8 cellular contexts compared by ENCODE assay signal in genomic region chr6:152642578-152643375, GRCh38. TPM values are rescaled to one million over a fixed set of nuclear protein-coding genes. Genes with fewer than 3 reads are reported as not detected.
DNase-seq lines count a peak whose midpoint lies in the region; ATAC-seq and TF ChIP-seq lines count a peak whose summit lies in the region.

No MANE protein-coding gene starts in this region.

- no peak overlapping the region for H3K4me3 ChIP-seq in GM23338

- ATAC-seq in GM23338 = peak; percentile 100

- H3K4me1 ChIP-seq in GM23338 (ENCODE audit: insufficient read depth) = no peaks in the 10 kb centered on the region

- peak overlapping the region; percentile 94 for H2AFZ ChIP-seq in GM23338

- peak; percentile 31 for DNase-seq in stimulated activated CD4-positive, alpha-beta T cell treated with anti-CD3 and anti-CD28 coated beads, Interleukin-15, amount 100 ng/mL, for 24 hours
- DNase-seq in stimulated activated CD4-positive, alpha-beta T cell treated with anti-CD3 and anti-CD28 coated beads, Interleukin-12 subunit alpha, Interleukin-12 subunit beta, amount 100 ng/mL, for 4 hours = no peak
- DNase-seq in GM23338 (ENCODE audit: low spot score) (peak; percentile 87), M059J (ENCODE audit: low read depth) (peak; percentile 49), germinal center (ENCODE audit: low spot score) (peak; percentile 37), posterior cingulate gyrus (peak; percentile 30 to 93 (median 46)), NCI-H345 (lab: John Stamatoyannopoulos, UW) (no peak)
- peak; percentile 12 to 29 for DNase-seq in activated CD4-positive, alpha-beta T cell treated with anti-CD3 and anti-CD28 coated beads, Interleukin-2, amount 50 U/mL, for 48 hours

- no peak overlapping the region for H3K4me2 ChIP-seq in GM23338

- H3K27ac Mint-ChIP-seq in GM23338 = 0 out of 2 replicates have a peak overlapping the region, but pooled peaks have one; percentile 52

- no peaks in the 10 kb centered on the region; the same call in 2 of the 3 replicates for H3K36me3 Mint-ChIP-seq in GM23338 (ENCODE audit: low read depth)

- peak; percentile 74 to 96 for TF ChIP-seq CTCF in GM23338 (conservative IDR thresholded peaks at IDR 0.05; ENCODE audit: low read depth in 2 of 2)

- H3K27me3 Mint-ChIP-seq in GM23338 (ENCODE audit: insufficient read depth, low read depth, poor library complexity) = peaks cover 15% of the 10 kb centered on the region

- H3K4me1 Mint-ChIP-seq in GM23338 = peaks cover 9% of the 10 kb centered on the region

- H3K36me3 ChIP-seq in GM23338 (ENCODE audit: insufficient read depth) = no peaks in the 10 kb centered on the region

- intact Hi-C loops in posterior cingulate gyrus (cut with DNase I) = loop anchor here (10.0 kb wide), 1 partner anchor 158 kb away; no protein-coding TSS in a partner anchor

- H3K9me2 ChIP-seq in GM23338 (ENCODE audit: insufficient read depth) = no peaks in the 10 kb centered on the region

- H4K20me1 ChIP-seq in GM23338 (replicated peaks; ENCODE audit: insufficient read depth) = no peaks in the 10 kb centered on the region

- peaks cover 13% of the 10 kb centered on the region for H3K27me3 ChIP-seq in GM23338 (ENCODE audit: insufficient read depth)

- peak overlapping the region; percentile 30; the same call in 1 of the 2 replicates for H3K27ac ChIP-seq in GM23338 (ENCODE audit: low read depth)

- no peaks in the 10 kb centered on the region for H3K79me2 ChIP-seq in GM23338 (replicated peaks; ENCODE audit: insufficient read depth)

- H3K4me3 Mint-ChIP-seq in GM23338 = no peak overlapping the region

- no peaks in the 10 kb centered on the region for H3F3A ChIP-seq in GM23338 (replicated peaks; ENCODE audit: low read depth)

- no peaks in the 10 kb centered on the region for H3K9me3 Mint-ChIP-seq in GM23338

TF ChIP-seq in GM23338, 12 proteins besides CTCF, POLR2A, EP300 and RAD21:
- TF ChIP-seq JUNB (IDR thresholded peaks at IDR 0.05; ENCODE audit: unreplicated experiment) = no peak
- TF ChIP-seq ZNF331 (CRISPR knock-in tag; IDR thresholded peaks at IDR 0.05; ENCODE audit: low read depth) = no peak
- TF ChIP-seq ETS1 (IDR thresholded peaks at IDR 0.05) = no peak
- TF ChIP-seq CREB1 (CRISPR knock-in tag; IDR thresholded peaks at IDR 0.05; ENCODE audit: low read depth) = no peak
- no peak for TF ChIP-seq EZH2 (IDR thresholded peaks at IDR 0.05; ENCODE audit: low read depth, unreplicated experiment)
- no peak for TF ChIP-seq ZNF462 (CRISPR knock-in tag; IDR thresholded peaks at IDR 0.05)

RNA-seq across cellular contexts. Expression of gene SYNE1, which starts 5.6 kb away (rescaled TPM):
- total RNA-seq in GM23338 (2014; rRNA removed; shearing (Covaris generic)) = 9.7 and 13.6 TPM in 2 replicates
- polyA plus RNA-seq in GM23338 (2016; fragmentation: Nextera tagmentation; extraction: Ambion mirVana) = 2.1 and 3.9 TPM in 2 replicates
- 15.3 and 20.9 TPM in 2 replicates for total RNA-seq in M059J (2014; rRNA removed; shearing (Covaris generic))

RNA-seq across cellular contexts. Expression of gene MYCT1, which starts 54.9 kb away (rescaled TPM):
- 1.6 and 2.5 TPM in 2 replicates for total RNA-seq in GM23338 (2014; rRNA removed; shearing (Covaris generic))
- polyA plus RNA-seq in GM23338 (2016; fragmentation: Nextera tagmentation; extraction: Ambion mirVana) = 1.7 and 1.9 TPM in 2 replicates
- total RNA-seq in M059J (2014; rRNA removed; shearing (Covaris generic)) = 0.32 and 0.37 TPM in 2 replicates

Comparison
In these comparisons a context has a peak if more than half of its experiments do, and no peak if none do; other contexts are left out.
1. DNase-seq: peak in stimulated activated CD4-positive, alpha-beta T cell treated with anti-CD3 and anti-CD28 coated beads, Interleukin-15, amount 100 ng/mL, for 24 hours (single experiment), GM23338 (single experiment), M059J (single experiment), activated CD4-positive, alpha-beta T cell treated with anti-CD3 and anti-CD28 coated beads, Interleukin-2, amount 50 U/mL, for 48 hours (2 of 2), germinal center (single experiment) and posterior cingulate gyrus (10 of 10); none in stimulated activated CD4-positive, alpha-beta T cell treated with anti-CD3 and anti-CD28 coated beads, Interleukin-12 subunit alpha, Interleukin-12 subunit beta, amount 100 ng/mL, for 4 hours (single experiment) and NCI-H345 (single experiment).